2 cellular contexts compared by ENCODE assay signal in genomic region chr17:75557852-75558665, GRCh38.
TF ChIP-seq lines count a peak whose summit lies in the region.

No MANE protein-coding gene starts in this region.

TF ChIP-seq in SK-N-SH treated with all-trans-retinoic acid at 6 μM for 48 hours, 23 proteins besides CTCF, POLR2A, EP300 and RAD21 (continued from another document):
- TF ChIP-seq CSRNP3 (CRISPR knock-in tag; IDR thresholded peaks at IDR 0.05) (no peak), TCF4 (CRISPR knock-in tag; IDR thresholded peaks at IDR 0.05; ENCODE audit: borderline replicate concordance) (no peak), BACH2 (CRISPR knock-in tag; IDR thresholded peaks at IDR 0.05; ENCODE audit: borderline replicate concordance) (no peak), ZNF8 (CRISPR knock-in tag; IDR thresholded peaks at IDR 0.05) (no peak), ESRRG (CRISPR knock-in tag; IDR thresholded peaks at IDR 0.05) (no peak), RARB (CRISPR knock-in tag; IDR thresholded peaks at IDR 0.05) (no peak), ZFP3 (CRISPR knock-in tag; IDR thresholded peaks at IDR 0.05) (no peak), ZNF70 (CRISPR knock-in tag; IDR thresholded peaks at IDR 0.05) (no peak), GLIS3 (CRISPR knock-in tag; IDR thresholded peaks at IDR 0.05) (no peak), CSDC2 (CRISPR knock-in tag; IDR thresholded peaks at IDR 0.05) (no peak), POU6F1 (CRISPR knock-in tag; IDR thresholded peaks at IDR 0.05; ENCODE audit: borderline replicate concordance, low read depth) (no peak), ISL1 (CRISPR knock-in tag; IDR thresholded peaks at IDR 0.05) (no peak), ARNTL (CRISPR knock-in tag; IDR thresholded peaks at IDR 0.05; ENCODE audit: borderline replicate concordance, low read depth) (no peak), PATZ1 (CRISPR knock-in tag; IDR thresholded peaks at IDR 0.05; ENCODE audit: borderline replicate concordance) (no peak), ZFP30 (CRISPR knock-in tag; IDR thresholded peaks at IDR 0.05) (no peak), ZNF565 (CRISPR knock-in tag; conservative IDR thresholded peaks at IDR 0.05; ENCODE audit: low read depth) (no peak)

TF ChIP-seq in SK-N-SH, 30 proteins besides CTCF, POLR2A, EP300 and RAD21 (continued from another document):
- no peak for TF ChIP-seq MAX (IDR thresholded peaks at IDR 0.05; ENCODE audit: low read depth)
- TF ChIP-seq FOXJ3 (CRISPR knock-in tag; IDR thresholded peaks at IDR 0.05), result no peak
- TF ChIP-seq TEAD4 (IDR thresholded peaks at IDR 0.05; ENCODE audit: borderline replicate concordance, insufficient read depth), result no peak
